In the genomic region with DNA sequence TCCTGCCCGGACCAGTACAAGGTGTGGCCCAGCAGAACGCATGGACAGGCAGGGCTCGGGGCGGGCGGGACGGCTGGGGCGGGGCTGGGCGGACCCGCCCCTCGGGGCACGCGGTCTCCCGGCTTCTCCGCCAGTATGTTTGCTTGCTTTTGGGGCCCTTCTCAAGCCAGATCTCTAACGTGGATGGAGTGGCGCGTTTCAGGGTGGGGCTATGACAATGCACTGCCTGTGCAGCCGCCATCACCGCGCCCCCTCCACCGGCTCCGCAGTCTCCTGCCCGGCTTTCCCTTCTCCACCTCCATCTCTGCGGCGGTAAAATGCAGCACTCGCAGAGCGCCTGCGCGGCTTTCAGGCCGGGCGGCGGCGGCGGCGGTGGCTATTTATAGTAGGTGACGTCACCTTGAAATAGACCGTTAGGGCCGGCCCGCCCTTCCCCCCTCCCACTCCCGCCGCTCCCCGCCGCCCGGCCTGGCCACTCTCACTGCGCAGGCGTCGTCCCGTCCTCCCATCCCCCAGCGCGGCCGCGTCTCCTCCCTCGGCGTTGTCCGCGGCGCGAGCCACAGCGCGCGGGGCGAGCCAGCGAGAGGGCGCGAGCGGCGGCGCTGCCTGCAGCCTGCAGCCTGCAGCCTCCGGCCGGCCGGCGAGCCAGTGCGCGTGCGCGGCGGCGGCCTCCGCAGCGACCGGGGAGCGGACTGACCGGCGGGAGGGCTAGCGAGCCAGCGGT, we compare ENCODE assay signal across 8 cellular contexts. TPM values are rescaled to one million over a fixed set of nuclear protein-coding genes. Genes with fewer than 3 reads are reported as not detected.
A peak's percentile ranks its signal among the peaks of the same experiment; 100 is the strongest.
DNase-seq lines count a peak whose midpoint lies in the region; ATAC-seq, FAIRE-seq and TF ChIP-seq lines count a peak whose summit lies in the region.

TSS of gene YWHAH (plus strand) at position 560 of the 724 bp plus-strand sequence. CDS start 199 bp downstream, outside the sequence.

- peaks cover 46% of the 10 kb centered on the region for H3K79me2 ChIP-seq in astrocyte (ENCODE audit: insufficient read depth, low read length)
- H3K79me2 ChIP-seq in hepatocyte, result peaks cover 44% of the 10 kb centered on the region

- no peaks in the 10 kb centered on the region for H3K9me3 Mint-ChIP-seq in astrocyte (ENCODE audit: unreplicated experiment)

- H3K36me3 ChIP-seq in astrocyte (ENCODE audit: insufficient read depth, low read length) (no peaks in the 10 kb centered on the region), hepatocyte (replicated peaks; ENCODE audit: insufficient read depth, low read depth) (no peaks in the 10 kb centered on the region)

- DNase-seq in NCI-H187 (lab: John Stamatoyannopoulos, UW) (peak; percentile 61 to 84), T-helper 22 cell (ENCODE audit: low read depth) (peak; percentile 79), astrocyte (ENCODE audit: low read depth) (peak; percentile 63), hepatocyte (ENCODE audit: low spot score) (peak; percentile 98), retina (peak; percentile 95)

- H3K9me3 ChIP-seq in astrocyte (ENCODE audit: insufficient read depth, low read depth, low read length) (no peaks in the 10 kb centered on the region), hepatocyte (ENCODE audit: low read depth) (no peaks in the 10 kb centered on the region)

- ATAC-seq in HG02870 (IDR thresholded peaks at IDR 0.05; ENCODE audit: unreplicated experiment) (peak; percentile 53), HG03378 (IDR thresholded peaks at IDR 0.05; ENCODE audit: unreplicated experiment) (no peak)

- TF ChIP-seq POLR2A in GM15510 (IDR thresholded peaks at IDR 0.05; ENCODE audit: borderline replicate concordance, extremely low read depth, insufficient read length), result peak; percentile 97

- H4K20me1 ChIP-seq in astrocyte (ENCODE audit: insufficient read depth, low read length), result peaks cover 37% of the 10 kb centered on the region
- H4K20me1 ChIP-seq in hepatocyte (ENCODE audit: insufficient read depth, poor library complexity, severe bottlenecking), result peaks cover 14% of the 10 kb centered on the region

- peaks cover 3% of the 10 kb centered on the region for H3K27me3 Mint-ChIP-seq in astrocyte (ENCODE audit: low read depth, unreplicated experiment)

- H3K9me2 ChIP-seq in hepatocyte (replicated peaks; ENCODE audit: insufficient read depth), result no peaks in the 10 kb centered on the region

- H3K4me3 ChIP-seq in astrocyte (ENCODE audit: insufficient read depth, low read depth, low read length), result peak within 1 kb of the TSS; percentile 88
- H3K4me3 ChIP-seq in hepatocyte, result peak within 1 kb of the TSS; percentile 98

- H3K4me1 Mint-ChIP-seq in astrocyte (ENCODE audit: low read depth, unreplicated experiment), result peaks cover 10% of the 10 kb centered on the region

- TF ChIP-seq CTCF in astrocyte (IDR thresholded peaks at IDR 0.05; ENCODE audit: insufficient read depth, low read depth, low read length) (no peak), hepatocyte (IDR thresholded peaks at IDR 0.05; ENCODE audit: poor library complexity) (no peak)

- H3K4me3 Mint-ChIP-seq in astrocyte (ENCODE audit: unreplicated experiment), result peak within 1 kb of the TSS; percentile 84

- no peaks in the 10 kb centered on the region for H3K36me3 Mint-ChIP-seq in astrocyte (ENCODE audit: low read depth, unreplicated experiment)

- H2AFZ ChIP-seq in astrocyte (ENCODE audit: low read depth, low read length) (peak within 1 kb of the TSS; percentile 92), hepatocyte (peak within 1 kb of the TSS; percentile 81)

- peak within 1 kb of the TSS; percentile 84 for H3K27ac ChIP-seq in astrocyte (ENCODE audit: low read depth, low read length)
- peak within 1 kb of the TSS; percentile 99 for H3K27ac ChIP-seq in hepatocyte

- peak within 1 kb of the TSS; percentile 97 for H3K4me2 ChIP-seq in astrocyte (ENCODE audit: low read length)
- peak within 1 kb of the TSS; percentile 89 for H3K4me2 ChIP-seq in hepatocyte

- H3K27me3 ChIP-seq in astrocyte (ENCODE audit: insufficient read depth, low read length) (no peaks in the 10 kb centered on the region), hepatocyte (no peaks in the 10 kb centered on the region)

- WGBS in hepatocyte (ENCODE audit: low lambda C conversion rate, missing lambda C conversion rate), result 1% methylated on average over 51 of the region's 86 CpGs

- H3K27ac Mint-ChIP-seq in astrocyte (ENCODE audit: unreplicated experiment), result peak within 1 kb of the TSS; percentile 18

- H3K4me1 ChIP-seq in astrocyte (ENCODE audit: insufficient read depth, low read length), result peaks cover 18% of the 10 kb centered on the region
- H3K4me1 ChIP-seq in hepatocyte (ENCODE audit: insufficient read depth), result peaks cover 11% of the 10 kb centered on the region

- FAIRE-seq in astrocyte (lab: Jason Lieb, UNC), result no peak

- peak within 1 kb of the TSS; percentile 96 for H3K9ac ChIP-seq in astrocyte (ENCODE audit: low read length)

RNA-seq across cellular contexts. Expression of gene YWHAH, which starts in this region (rescaled TPM):
- total RNA-seq in astrocyte, result 153 and 160 TPM in 2 replicates
- total RNA-seq in hepatocyte, result 80.7 and 87.0 TPM in 2 replicates
- 122 and 135 TPM in 2 replicates for polyA plus RNA-seq in hepatocyte
